In the genomic region with DNA sequence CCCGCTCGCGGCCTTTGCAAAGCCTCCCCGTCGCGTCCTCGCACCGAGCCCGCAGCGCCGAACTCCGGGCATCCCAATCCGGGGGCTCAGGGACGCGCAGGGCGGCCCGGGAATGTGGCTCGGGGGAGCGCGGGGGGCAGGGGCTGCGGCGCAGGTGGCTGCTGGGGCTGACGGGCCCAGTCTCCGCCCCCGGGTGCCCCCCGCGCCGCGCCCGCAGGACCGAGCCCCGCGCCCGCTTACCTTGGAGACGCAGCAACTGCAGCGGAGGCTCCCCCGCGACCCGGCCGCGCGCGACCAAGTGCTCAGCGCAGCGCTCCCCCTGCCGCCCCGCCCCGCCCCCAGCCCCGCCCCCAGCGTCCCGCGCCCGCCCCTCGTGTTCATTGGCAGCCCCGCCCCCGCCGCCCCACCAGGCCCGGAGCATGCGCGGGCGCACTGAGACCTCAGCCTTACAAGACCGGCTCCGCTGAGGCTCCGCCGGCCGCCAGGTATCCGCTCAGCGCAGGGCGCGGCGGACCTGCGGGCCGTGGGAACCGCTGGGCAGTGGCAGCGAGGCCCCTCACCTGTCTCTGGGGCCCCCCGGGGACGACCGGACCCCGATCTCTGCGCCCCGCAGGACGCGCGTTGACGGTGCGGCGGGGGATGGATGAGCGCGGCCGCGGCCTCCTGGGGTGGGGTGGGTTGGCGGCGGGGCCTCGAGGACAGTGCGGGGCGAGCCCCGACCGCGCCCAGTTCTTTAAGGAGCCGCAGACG, we compare ENCODE assay signal across 8 cellular contexts. TPM values are rescaled to one million over a fixed set of nuclear protein-coding genes. Genes with fewer than 3 reads are reported as not detected.
A peak's percentile ranks its signal among the peaks of the same experiment; 100 is the strongest.
DNase-seq lines count a peak whose midpoint lies in the region; ATAC-seq and TF ChIP-seq lines count a peak whose summit lies in the region.
"Not testable (repeated sequence)": the region's sequence is repeated elsewhere in the genome, so short reads cannot be mapped to it uniquely, and the experiment has no call there.

A gene with protein sequence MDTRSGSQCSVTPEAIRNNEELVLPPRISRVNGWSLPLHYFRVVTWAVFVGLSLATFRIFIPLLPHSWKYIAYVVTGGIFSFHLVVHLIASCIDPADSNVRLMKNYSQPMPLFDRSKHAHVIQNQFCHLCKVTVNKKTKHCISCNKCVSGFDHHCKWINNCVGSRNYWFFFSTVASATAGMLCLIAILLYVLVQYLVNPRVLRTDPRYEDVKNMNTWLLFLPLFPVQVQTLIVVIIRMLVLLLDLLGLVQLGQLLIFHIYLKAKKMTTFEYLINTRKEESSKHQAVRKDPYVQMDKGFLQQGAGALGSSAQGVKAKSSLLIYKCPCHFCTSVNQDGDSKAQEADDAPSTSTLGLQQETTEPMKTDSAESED (minus strand): TSS at position 302 of the 750 bp plus-strand sequence. CDS start 17,810 bp downstream, outside the sequence.

- H3K4me3 Mint-ChIP-seq in activated T-helper 17 cell treated with anti-CD3 and anti-CD28 coated beads, Interleukin-2, amount 50 U/mL, for 72 hours = peak within 1 kb of the TSS; percentile 41

- ATAC-seq in GM21825 (IDR thresholded peaks at IDR 0.05; ENCODE audit: unreplicated experiment) (peak; percentile 40), esophagus mucosa (peak; percentile 85)
- peak; percentile 87 for ATAC-seq in activated T-helper 17 cell treated with anti-CD3 and anti-CD28 coated beads, Interleukin-2, amount 50 U/mL, for 72 hours (replicated peaks)

- not testable (repeated sequence) for H3K27ac Mint-ChIP-seq in activated T-helper 17 cell treated with anti-CD3 and anti-CD28 coated beads, Interleukin-2, amount 50 U/mL, for 72 hours

- not testable (repeated sequence) for H3K9me3 Mint-ChIP-seq in activated T-helper 17 cell treated with anti-CD3 and anti-CD28 coated beads, Interleukin-2, amount 50 U/mL, for 72 hours

- H3K4me1 Mint-ChIP-seq in activated T-helper 17 cell treated with anti-CD3 and anti-CD28 coated beads, Interleukin-2, amount 50 U/mL, for 72 hours = not testable (repeated sequence)

- not testable (repeated sequence) for TF ChIP-seq CTCF in RWPE1 (conservative IDR thresholded peaks at IDR 0.05; ENCODE audit: low read depth)

- DNase-seq in COLO829 (ENCODE audit: low spot score) = peak; percentile 45
- DNase-seq in LoVo (ENCODE audit: low spot score) = peak; percentile 88
- peak; percentile 91 for DNase-seq in RWPE1 (ENCODE audit: low spot score)
- DNase-seq in mucosa of gallbladder (ENCODE audit: low spot score) = peak; percentile 84
- peak; percentile 89 for DNase-seq in stimulated activated CD8-positive, alpha-beta memory T cell treated with anti-CD3 and anti-CD28 coated beads, Interleukin-15, amount 100 ng/mL, for 24 hours (ENCODE audit: low read depth)

- not testable (repeated sequence) for H3K27ac ChIP-seq in RWPE1

- not testable (repeated sequence) for H3K36me3 Mint-ChIP-seq in activated T-helper 17 cell treated with anti-CD3 and anti-CD28 coated beads, Interleukin-2, amount 50 U/mL, for 72 hours (ENCODE audit: low read depth)

- CTCF ChIA-PET in RWPE1 (lab: Yijun Ruan, JAX) = not testable (repeated sequence)

- not testable (repeated sequence) for H3K27me3 Mint-ChIP-seq in activated T-helper 17 cell treated with anti-CD3 and anti-CD28 coated beads, Interleukin-2, amount 50 U/mL, for 72 hours

- POLR2A ChIA-PET in RWPE1 (lab: Yijun Ruan, JAX; ENCODE audit: low non-redundant PET) = not testable (repeated sequence)

RNA-seq across cellular contexts. Expression of the gene that starts here (rescaled TPM):
- total RNA-seq in activated T-helper 17 cell treated with anti-CD3 and anti-CD28 coated beads, Interleukin-2, amount 50 U/mL, for 72 hours = 1 to 10 TPM in 1 of 2 donors, under 1 TPM in 1; 0.30 to 7.0 TPM
- 7.0 TPM for total RNA-seq in esophagus mucosa
- 14.5 TPM for total RNA-seq in mucosa of gallbladder
